Comparison of ENCODE assay signal across 1 cellular context in genomic region chr14:69441948-69442347, GRCh38.
TF ChIP-seq lines count a peak whose summit lies in the region.

No MANE protein-coding gene starts in this region.

TF ChIP-seq in GM23338, 12 proteins besides CTCF, POLR2A, EP300 and RAD21 (continued from another document):
- TF ChIP-seq REST (IDR thresholded peaks at IDR 0.05; ENCODE audit: unreplicated experiment) (no peak), EZH2phosphoT487 (IDR thresholded peaks at IDR 0.05; ENCODE audit: unreplicated experiment) (no peak), ZNF114 (CRISPR knock-in tag; IDR thresholded peaks at IDR 0.05) (no peak), STAT1 (IDR thresholded peaks at IDR 0.05; ENCODE audit: unreplicated experiment) (no peak), ZNF331 (CRISPR knock-in tag; IDR thresholded peaks at IDR 0.05; ENCODE audit: low read depth) (no peak), EZH2 (IDR thresholded peaks at IDR 0.05; ENCODE audit: low read depth, unreplicated experiment) (no peak), JUNB (IDR thresholded peaks at IDR 0.05; ENCODE audit: unreplicated experiment) (no peak), ETS1 (IDR thresholded peaks at IDR 0.05) (no peak)
